24 cellular contexts compared by ENCODE assay signal in the genomic region with DNA sequence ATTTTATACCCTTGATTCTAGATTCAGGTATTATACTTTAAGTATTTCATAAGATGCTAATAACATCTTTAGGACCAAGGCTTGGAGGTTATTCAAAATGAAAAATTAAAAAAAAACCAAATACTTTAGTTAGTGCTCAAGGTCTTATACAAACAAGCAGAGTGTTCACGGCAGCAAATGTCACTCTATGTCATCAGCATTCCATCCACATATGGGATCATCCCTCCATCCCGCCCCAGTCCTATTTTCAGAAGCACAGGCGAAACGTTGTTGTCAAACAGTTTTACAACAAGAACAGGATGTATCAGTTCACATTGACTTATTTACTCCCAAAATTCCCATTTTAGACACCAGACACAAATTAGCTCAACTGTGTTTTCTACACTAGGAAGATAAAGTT.
DNase-seq lines count a peak whose midpoint lies in the region; ATAC-seq and TF ChIP-seq lines count a peak whose summit lies in the region.
"Had no signal": no experiment of that assay in that cellular context is flagged by ENCODE, and none has a peak within 500 bp of the region (broad histone marks: within the 10 kb centered on the region; RNA-seq: fewer than 3 reads in every experiment).

No MANE protein-coding gene starts in this region.

- intact Hi-C loops in mucosa of descending colon (cut with DNase I, micrococcal nuclease), result no loop called here

- H3K27me3 ChIP-seq in adipocyte (replicated peaks; ENCODE audit: control insufficient read depth, insufficient read depth, low read length), result no peaks in the 10 kb centered on the region
- H3K27me3 ChIP-seq: BE2C had no signal

- H3K9ac ChIP-seq in adipocyte (ENCODE audit: low read length), result no peak overlapping the region
- H3K9ac ChIP-seq: KMS-11 had no signal

- ATAC-seq in mucosa of descending colon (no peak), GM21717 (IDR thresholded peaks at IDR 0.05; ENCODE audit: unreplicated experiment) (no peak)

- H3K4me1 ChIP-seq in adipocyte (ENCODE audit: control insufficient read depth, insufficient read depth, low read length) (peaks cover 7% of the 10 kb centered on the region), mucosa of descending colon (ENCODE audit: low read depth) (no peaks in the 10 kb centered on the region)
- H3K4me1 ChIP-seq: BE2C, HAP-1 had no signal

- no peak overlapping the region for H3K4me3 ChIP-seq in AG10803 (ENCODE audit: low read length)
- no peak overlapping the region for H3K4me3 ChIP-seq in adipocyte (ENCODE audit: low read length)
- H3K4me3 ChIP-seq in mucosa of descending colon, result no peak overlapping the region
- H3K4me3 ChIP-seq: HAP-1, SK-N-MC had no signal

- DNase-seq in AG10803 (ENCODE audit: low read depth) (peak; percentile 52), adipocyte (ENCODE audit: low read depth) (peak; percentile 37), fibroblast of gingiva (ENCODE audit: low read depth) (peak; percentile 70), hepatic stellate cell (ENCODE audit: low spot score) (peak; percentile 27), GDM1 (lab: John Stamatoyannopoulos, UW) (no peak), mucosa of descending colon (no peak), hippocampal formation (lab: John Stamatoyannopoulos, UW) (no peak)
- DNase-seq: BE2C; CD8-positive, alpha-beta memory T cell; DMS 273 treated with DMSO at 0.1 percent for 48 hours; DMS79; GOT3; NCI-H1092; NCI-H1417 treated with DMSO at 0.1 percent for 48 hours; NCI-H187; NCI-H2171 treated with DMSO at 0.1 percent for 48 hours; NCI-H345; NCI-H524; NCI-H748 treated with DMSO at 0.1 percent for 48 hours; SIG-M5 had no signal

- peaks cover 12% of the 10 kb centered on the region for H3K9me3 ChIP-seq in adipocyte (ENCODE audit: control insufficient read depth, low read length)
- H3K9me3 ChIP-seq in mucosa of descending colon, result no peaks in the 10 kb centered on the region
- H3K9me3 ChIP-seq: BE2C, HAP-1 had no signal

- TF ChIP-seq CTCF in AG10803 (conservative IDR thresholded peaks at IDR 0.05; ENCODE audit: low read length) (no peak), mucosa of descending colon (IDR thresholded peaks at IDR 0.05) (no peak)

- H3K36me3 ChIP-seq in adipocyte (ENCODE audit: control insufficient read depth, insufficient read depth, low read length, severe bottlenecking) (no peaks in the 10 kb centered on the region), mucosa of descending colon (ENCODE audit: low read depth) (no peaks in the 10 kb centered on the region)
- H3K36me3 ChIP-seq: BE2C, HAP-1 had no signal

Comparison
In these comparisons a context has a peak if more than half of its experiments do, and no peak if none do; other contexts are left out.
1. DNase-seq: peak in AG10803 (single experiment), adipocyte (single experiment), fibroblast of gingiva (single experiment) and hepatic stellate cell (single experiment); none in GDM1 (single experiment), mucosa of descending colon (0 of 3) and hippocampal formation (0 of 2).